15 cellular contexts compared by ENCODE assay signal in genomic region chr1:67612690-67613322, GRCh38.
A peak's percentile ranks its signal among the peaks of the same experiment; 100 is the strongest.
DNase-seq lines count a peak whose midpoint lies in the region; TF ChIP-seq lines count a peak whose summit lies in the region.
"Had no signal": no experiment of that assay in that cellular context is flagged by ENCODE, and none has a peak within 500 bp of the region (broad histone marks: within the 10 kb centered on the region; RNA-seq: fewer than 3 reads in every experiment).

No MANE protein-coding gene starts in this region.

- TF ChIP-seq CTCF in breast epithelium (IDR thresholded peaks at IDR 0.05) = no peak
- TF ChIP-seq CTCF in suprapubic skin (IDR thresholded peaks at IDR 0.05) = no peak

- H3K27me3 ChIP-seq in breast epithelium = no peaks in the 10 kb centered on the region
- no peaks in the 10 kb centered on the region for H3K27me3 ChIP-seq in suprapubic skin
- H3K27me3 ChIP-seq in effector memory CD4-positive, alpha-beta T cell (replicated peaks; ENCODE audit: control insufficient read depth, insufficient read depth, low read length, poor library complexity, severe bottlenecking) = no peaks in the 10 kb centered on the region
- H3K27me3 ChIP-seq: esophagus muscularis mucosa had no signal

- H3K4me3 ChIP-seq in breast epithelium (no peak overlapping the region), suprapubic skin (no peak overlapping the region)
- no peak overlapping the region for H3K4me3 ChIP-seq in effector memory CD4-positive, alpha-beta T cell (ENCODE audit: insufficient read depth, low read depth, low read length, poor library complexity, severe bottlenecking)
- H3K4me3 ChIP-seq: esophagus muscularis mucosa had no signal

- H3K36me3 ChIP-seq in breast epithelium (no peaks in the 10 kb centered on the region), suprapubic skin (no peaks in the 10 kb centered on the region)
- H3K36me3 ChIP-seq in effector memory CD4-positive, alpha-beta T cell (ENCODE audit: control insufficient read depth, insufficient read depth, low read length) = no peaks in the 10 kb centered on the region
- H3K36me3 ChIP-seq: esophagus muscularis mucosa had no signal

- intact Hi-C loops in breast epithelium (cut with DNase I; ENCODE audit: low total_unique reads) = no loop called here

- peak; percentile 29 for DNase-seq in EH (ENCODE audit: low read depth)
- DNase-seq in breast epithelium (ENCODE audit: low spot score in 2 of 2) = no peak
- peak; percentile 38 for DNase-seq in left kidney (ENCODE audit: low read depth, low spot score)
- no peak for DNase-seq in suprapubic skin (ENCODE audit: low spot score in 2 of 2)
- DNase-seq in effector memory CD4-positive, alpha-beta T cell = no peak
- DNase-seq in 8988T = no peak
- no peak for DNase-seq in DMS53 (lab: John Stamatoyannopoulos, UW)
- DNase-seq in NCI-H82 treated with DMSO at 0.1 percent for 48 hours (lab: John Stamatoyannopoulos, UW; ENCODE audit: unreplicated experiment) = no peak
- DNase-seq: activated CD8-positive, alpha-beta T cell treated with anti-CD3 and anti-CD28 coated beads for 36 hours; naive thymus-derived CD8-positive, alpha-beta T cell; NCI-H1048; retina; RPMI8226; stimulated activated CD4-positive, alpha-beta T cell treated with anti-CD3 and anti-CD28 coated beads, Interleukin-4, amount 100 ng/mL, for 1 hour had no signal

- 65% methylated on average over 4 of the region's 4 CpGs for WGBS in suprapubic skin

- TF ChIP-seq POLR2A in breast epithelium (IDR thresholded peaks at IDR 0.05) = no peak
- TF ChIP-seq POLR2A in suprapubic skin (IDR thresholded peaks at IDR 0.05) = no peak

- TF ChIP-seq EP300 in suprapubic skin (IDR thresholded peaks at IDR 0.05) = no peak

- H3K4me1 ChIP-seq in breast epithelium = no peaks in the 10 kb centered on the region
- peaks cover 12% of the 10 kb centered on the region for H3K4me1 ChIP-seq in suprapubic skin
- H3K4me1 ChIP-seq in effector memory CD4-positive, alpha-beta T cell (ENCODE audit: control insufficient read depth, insufficient read depth, low read length, poor library complexity, severe bottlenecking) = no peaks in the 10 kb centered on the region

- peak overlapping the region; percentile 40 to 71 for H3K27ac ChIP-seq in breast epithelium
- peak overlapping the region; percentile 38 for H3K27ac ChIP-seq in suprapubic skin
- H3K27ac ChIP-seq in effector memory CD4-positive, alpha-beta T cell (ENCODE audit: insufficient read depth, low read length, poor library complexity, severe bottlenecking) = no peak overlapping the region
- H3K27ac ChIP-seq: esophagus muscularis mucosa had no signal

- H3K9me3 ChIP-seq in breast epithelium (no peaks in the 10 kb centered on the region), suprapubic skin (no peaks in the 10 kb centered on the region)
- H3K9me3 ChIP-seq in effector memory CD4-positive, alpha-beta T cell (ENCODE audit: control insufficient read depth, low read length) = no peaks in the 10 kb centered on the region
- H3K9me3 ChIP-seq: esophagus muscularis mucosa had no signal

Comparison
In these comparisons a context has a peak if more than half of its experiments do, and no peak if none do; other contexts are left out.
1. DNase-seq: peak in EH (single experiment) and left kidney (single experiment); none in breast epithelium (0 of 2), suprapubic skin (0 of 2), effector memory CD4-positive, alpha-beta T cell (0 of 3), 8988T (single experiment), DMS53 (single experiment) and NCI-H82 treated with DMSO at 0.1 percent for 48 hours (single experiment).